Comparison of ENCODE assay signal across 19 cellular contexts in genomic region chr11:12542186-12542935, GRCh38.
DNase-seq lines count a peak whose midpoint lies in the region; ATAC-seq and TF ChIP-seq lines count a peak whose summit lies in the region.
"Had no signal": no experiment of that assay in that cellular context is flagged by ENCODE, and none has a peak within 500 bp of the region (broad histone marks: within the 10 kb centered on the region; RNA-seq: fewer than 3 reads in every experiment).

No MANE protein-coding gene starts in this region.

- TF ChIP-seq CTCF in natural killer cell (IDR thresholded peaks at IDR 0.05) (no peak), colonic mucosa (IDR thresholded peaks at IDR 0.05) (no peak)

- no peaks in the 10 kb centered on the region for H3K9me3 Mint-ChIP-seq in natural killer cell treated with Interleukin-12 subunit alpha and Interleukin-12 subunit beta and Interleukin-15 and Interleukin-18, amount 100 ng/mL, for 72 hours
- H3K9me3 Mint-ChIP-seq in natural killer cell = no peaks in the 10 kb centered on the region
- H3K9me3 Mint-ChIP-seq: IgD-negative memory B cell had no signal

- H3K9ac ChIP-seq in colonic mucosa (ENCODE audit: low read depth in 2 of 2, low read length in 2 of 2) = no peak overlapping the region
- no peak overlapping the region for H3K9ac ChIP-seq in mesenchymal stem cell (ENCODE audit: low read length)

- no peak overlapping the region for H3K4ac ChIP-seq in mesenchymal stem cell (ENCODE audit: low read depth in 1 of 2, low read length in 2 of 2)

- H4K8ac ChIP-seq in mesenchymal stem cell (ENCODE audit: low read length) = no peak overlapping the region

- no peak overlapping the region for H4K91ac ChIP-seq in mesenchymal stem cell (ENCODE audit: low read length)

- H3K4me3 ChIP-seq in colonic mucosa (no peak overlapping the region), mesenchymal stem cell (ENCODE audit: insufficient read depth in 1 of 2, low read depth in 1 of 2, low read length in 2 of 2) (no peak overlapping the region)
- H3K4me3 ChIP-seq: SJCRH30 had no signal

- no peak overlapping the region for H2AFZ ChIP-seq in mesenchymal stem cell (ENCODE audit: low read depth, low read length)

- peaks cover 5 to 16% of the 10 kb centered on the region in 2 donors for H3K27me3 Mint-ChIP-seq in natural killer cell treated with Interleukin-12 subunit alpha and Interleukin-12 subunit beta and Interleukin-15 and Interleukin-18, amount 100 ng/mL, for 72 hours
- peaks cover 9 to 11% of the 10 kb centered on the region in 2 donors for H3K27me3 Mint-ChIP-seq in natural killer cell (ENCODE audit: low read depth in 2 of 2)
- H3K27me3 Mint-ChIP-seq: IgD-negative memory B cell had no signal

- H2BK5ac ChIP-seq in mesenchymal stem cell (ENCODE audit: low read depth, low read length, poor library complexity, severe bottlenecking) = no peak overlapping the region

- DNase-seq in natural killer cell treated with Interleukin-12 subunit alpha and Interleukin-12 subunit beta and Interleukin-15 and Interleukin-18, amount 100 ng/mL, for 72 hours (ENCODE audit: low spot score) = peak; percentile 42
- DNase-seq in natural killer cell (no peak), colonic mucosa (peak; percentile 4), mesenchymal stem cell (no peak), dermis blood vessel endothelial cell (no peak), NCI-H82 (lab: John Stamatoyannopoulos, UW) (no peak)
- DNase-seq in stimulated activated naive CD4-positive, alpha-beta T cell treated with Interleukin-2 at 50 U/mL for 16 hours (lab: John Stamatoyannopoulos, UW) = no peak
- DNase-seq: AML-193, DMS153, H7, Kasumi-1, MM.1S, NCI-H187, NCI-H526 treated with DMSO at 0.1 percent for 48 hours, RPMI8226, SJCRH30 had no signal

- no peak overlapping the region for H3K27ac ChIP-seq in colonic mucosa
- H3K27ac ChIP-seq in mesenchymal stem cell (ENCODE audit: low read length, poor library complexity, severe bottlenecking) = no peak overlapping the region
- H3K27ac ChIP-seq: SJCRH30 had no signal

- H3K9me3 ChIP-seq in colonic mucosa = no peaks in the 10 kb centered on the region
- H3K9me3 ChIP-seq in mesenchymal stem cell (ENCODE audit: control insufficient read depth, low read length) = no peaks in the 10 kb centered on the region
- H3K9me3 ChIP-seq: SJCRH30 had no signal

- H3K23ac ChIP-seq in mesenchymal stem cell (ENCODE audit: low read length in 2 of 2) = no peak overlapping the region

- no peak overlapping the region for H2BK120ac ChIP-seq in mesenchymal stem cell (ENCODE audit: low read depth, low read length)

- H3K4me2 ChIP-seq in mesenchymal stem cell (ENCODE audit: low read length, poor library complexity, severe bottlenecking) = no peak overlapping the region

- H3K36me3 ChIP-seq in colonic mucosa (no peaks in the 10 kb centered on the region), mesenchymal stem cell (ENCODE audit: control insufficient read depth in 1 of 2, insufficient read depth in 2 of 2, low read depth in 1 of 2, low read length in 2 of 2) (no peaks in the 10 kb centered on the region)
- H3K36me3 ChIP-seq: SJCRH30 had no signal

- H3K4me1 Mint-ChIP-seq in natural killer cell treated with Interleukin-12 subunit alpha and Interleukin-12 subunit beta and Interleukin-15 and Interleukin-18, amount 100 ng/mL, for 72 hours (ENCODE audit: low read depth in 2 of 2) = no peaks in the 10 kb centered on the region
- no peaks in the 10 kb centered on the region for H3K4me1 Mint-ChIP-seq in natural killer cell
- H3K4me1 Mint-ChIP-seq: CD14-positive monocyte, IgD-negative memory B cell had no signal

- 80% methylated on average over 10 of the region's 10 CpGs for WGBS in mesenchymal stem cell

- H3K27me3 ChIP-seq in colonic mucosa (no peaks in the 10 kb centered on the region), mesenchymal stem cell (ENCODE audit: control insufficient read depth in 1 of 2, insufficient read depth in 1 of 2, low read length in 2 of 2) (no peaks in the 10 kb centered on the region)
- H3K27me3 ChIP-seq: SJCRH30 had no signal

- H3K4me3 Mint-ChIP-seq in natural killer cell treated with Interleukin-12 subunit alpha and Interleukin-12 subunit beta and Interleukin-15 and Interleukin-18, amount 100 ng/mL, for 72 hours = no peak overlapping the region
- H3K4me3 Mint-ChIP-seq in natural killer cell = no peak overlapping the region
- H3K4me3 Mint-ChIP-seq: CD14-positive monocyte, IgD-negative memory B cell had no signal

- no peak overlapping the region for H3K27ac Mint-ChIP-seq in natural killer cell treated with Interleukin-12 subunit alpha and Interleukin-12 subunit beta and Interleukin-15 and Interleukin-18, amount 100 ng/mL, for 72 hours
- H3K27ac Mint-ChIP-seq in natural killer cell = no peak overlapping the region

- no peak overlapping the region for H3K18ac ChIP-seq in mesenchymal stem cell (ENCODE audit: low read depth in 1 of 2, low read length in 2 of 2)

- H2AK5ac ChIP-seq in mesenchymal stem cell (ENCODE audit: low read length, severe bottlenecking) = peak overlapping the region; percentile 28

- peak overlapping the region in 1 of 2 experiments; percentile 14 for H2BK12ac ChIP-seq in mesenchymal stem cell (ENCODE audit: low read length in 2 of 2)

- intact Hi-C loops in natural killer cell (cut with micrococcal nuclease) = no loop called here
- intact Hi-C loops in colonic mucosa (cut with DNase I) = no loop called here

- H3K79me1 ChIP-seq in mesenchymal stem cell (replicated peaks; ENCODE audit: low read length, poor library complexity, severe bottlenecking) = no peaks in the 10 kb centered on the region

- H3K4me1 ChIP-seq in colonic mucosa (no peaks in the 10 kb centered on the region), mesenchymal stem cell (ENCODE audit: control insufficient read depth, insufficient read depth, low read depth, low read length) (peaks cover 24% of the 10 kb centered on the region)

- no peak overlapping the region for H3K14ac ChIP-seq in mesenchymal stem cell (ENCODE audit: low read length in 2 of 2)

- H2BK15ac ChIP-seq in mesenchymal stem cell (ENCODE audit: low read depth, poor library complexity, severe bottlenecking) = peak overlapping the region; percentile 31

- H3K36me3 Mint-ChIP-seq in natural killer cell treated with Interleukin-12 subunit alpha and Interleukin-12 subunit beta and Interleukin-15 and Interleukin-18, amount 100 ng/mL, for 72 hours = no peaks in the 10 kb centered on the region
- H3K36me3 Mint-ChIP-seq in natural killer cell = no peaks in the 10 kb centered on the region
- H3K36me3 Mint-ChIP-seq: CD14-positive monocyte, IgD-negative memory B cell had no signal

- ATAC-seq in natural killer cell treated with Interleukin-12 subunit alpha and Interleukin-12 subunit beta and Interleukin-15 and Interleukin-18, amount 100 ng/mL, for 72 hours = no peak
- ATAC-seq in natural killer cell = no peak
- ATAC-seq in HG03280 (IDR thresholded peaks at IDR 0.05; ENCODE audit: unreplicated experiment) = no peak

Comparison
In these comparisons a context has a peak if more than half of its experiments do, and no peak if none do; other contexts are left out.
1. DNase-seq: peak in natural killer cell treated with Interleukin-12 subunit alpha and Interleukin-12 subunit beta and Interleukin-15 and Interleukin-18, amount 100 ng/mL, for 72 hours (single experiment) and colonic mucosa (single experiment); none in natural killer cell (single experiment), mesenchymal stem cell (single experiment), stimulated activated naive CD4-positive, alpha-beta T cell treated with Interleukin-2 at 50 U/mL for 16 hours (single experiment), dermis blood vessel endothelial cell (single experiment) and NCI-H82 (single experiment).